In the genomic region with DNA sequence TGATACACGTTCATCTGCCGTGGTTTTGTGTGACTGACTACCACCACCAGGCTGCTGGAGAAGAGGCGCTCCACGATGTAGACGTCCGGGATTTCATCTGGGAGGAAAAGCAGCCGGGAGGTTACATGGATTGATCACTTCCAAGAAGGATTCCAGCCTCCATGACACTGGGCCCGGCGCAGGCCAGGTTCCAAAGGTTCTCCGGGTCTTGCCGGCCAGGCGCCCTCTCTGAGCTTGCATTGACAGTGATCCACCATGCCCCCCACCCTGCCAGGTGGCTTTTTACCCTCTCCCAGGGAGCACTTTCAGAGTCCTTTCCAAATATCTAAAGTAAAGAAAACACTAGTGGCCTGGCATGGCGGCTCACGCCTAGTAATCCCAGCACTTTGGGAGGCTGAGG, we compare ENCODE assay signal across 28 cellular contexts.
"Had no signal": no experiment of that assay in that cellular context is flagged by ENCODE, and none has a peak within 500 bp of the region (broad histone marks: within the 10 kb centered on the region; RNA-seq: fewer than 3 reads in every experiment).

No MANE protein-coding gene starts in this region.

- H3K27ac Mint-ChIP-seq: activated naive CD4-positive, alpha-beta T cell treated with anti-CD3 and anti-CD28 coated beads for 36 hours; activated naive CD8-positive, alpha-beta T cell treated with anti-CD3 and anti-CD28 coated beads for 36 hours; activated T-helper 17 cell treated with anti-CD3 and anti-CD28 coated beads, Interleukin-2, amount 50 U/mL, for 72 hours; WTC11 had no signal

- H3K36me3 ChIP-seq: cardiac muscle cell, MG63, SJCRH30 had no signal

- H3K27me3 ChIP-seq: brain microvascular endothelial cell, cardiac muscle cell, MG63, Peyer's patch, SJCRH30 had no signal

- H3K4me2 ChIP-seq: KMS-11, SK-N-SH had no signal

- H3K9me3 Mint-ChIP-seq: activated naive CD4-positive, alpha-beta T cell treated with anti-CD3 and anti-CD28 coated beads for 36 hours; activated naive CD8-positive, alpha-beta T cell treated with anti-CD3 and anti-CD28 coated beads for 36 hours; activated T-helper 17 cell treated with anti-CD3 and anti-CD28 coated beads, Interleukin-2, amount 50 U/mL, for 72 hours; WTC11 had no signal

- H3K27me3 Mint-ChIP-seq: activated T-helper 17 cell treated with anti-CD3 and anti-CD28 coated beads, Interleukin-2, amount 50 U/mL, for 72 hours had no signal

- H3K9ac ChIP-seq: KMS-11, SK-N-SH had no signal

- H3K9me3 ChIP-seq: MG63, Peyer's patch, SJCRH30, SK-N-SH had no signal

- DNase-seq: activated CD4-positive, alpha-beta T cell treated with anti-CD3 and anti-CD28 coated beads for 48 hours; activated CD4-positive, alpha-beta T cell treated with anti-CD3 and anti-CD28 coated beads, Interleukin-2, amount 50 U/mL, for 48 hours; activated CD4-positive, CD25-positive, alpha-beta regulatory T cell treated with anti-CD3 and anti-CD28 coated beads, Interleukin-2, amount 50 U/mL, for 72 hours; activated gamma-delta T cell; activated naive CD4-positive, alpha-beta T cell treated with anti-CD3 and anti-CD28 coated beads for 36 hours; activated naive CD8-positive, alpha-beta T cell treated with anti-CD3 and anti-CD28 coated beads for 36 hours; activated T-cell treated with anti-CD3 and anti-CD28 coated beads for 4 hours; activated T-cell treated with anti-CD3 and anti-CD28 coated beads, Interleukin-2, amount 50 U/mL, for 48 hours; brain microvascular endothelial cell; MG63; MV-4-11; NCI-H1417 treated with DMSO at 0.1 percent for 48 hours; NCI-H1694; NCI-H2029; NCI-H345; NCI-H510A; NCI-H82; NK-92 treated with Interleukin-12 subunit alpha and Interleukin-12 subunit beta, amount 100 ng/mL, for 24 hours; Peyer's patch; Right ventricle myocardium superior; SJCRH30; SK-N-SH; SW 1271 had no signal

- H3K4me1 Mint-ChIP-seq: activated naive CD8-positive, alpha-beta T cell treated with anti-CD3 and anti-CD28 coated beads for 36 hours had no signal

- H3K9me2 ChIP-seq: SK-N-SH had no signal

- H3K27ac ChIP-seq: brain microvascular endothelial cell, cardiac muscle cell, KMS-11, RWPE1, SJCRH30 had no signal

- ATAC-seq: activated T-helper 17 cell treated with anti-CD3 and anti-CD28 coated beads, Interleukin-2, amount 50 U/mL, for 72 hours; WTC11 had no signal

- H3K4me3 ChIP-seq: cardiac muscle cell, MG63, Peyer's patch, SJCRH30 had no signal

- H3K4me3 Mint-ChIP-seq: activated naive CD4-positive, alpha-beta T cell treated with anti-CD3 and anti-CD28 coated beads for 36 hours; activated naive CD8-positive, alpha-beta T cell treated with anti-CD3 and anti-CD28 coated beads for 36 hours; activated T-helper 17 cell treated with anti-CD3 and anti-CD28 coated beads, Interleukin-2, amount 50 U/mL, for 72 hours; WTC11 had no signal
